6 cellular contexts compared by ENCODE assay signal in the genomic region with DNA sequence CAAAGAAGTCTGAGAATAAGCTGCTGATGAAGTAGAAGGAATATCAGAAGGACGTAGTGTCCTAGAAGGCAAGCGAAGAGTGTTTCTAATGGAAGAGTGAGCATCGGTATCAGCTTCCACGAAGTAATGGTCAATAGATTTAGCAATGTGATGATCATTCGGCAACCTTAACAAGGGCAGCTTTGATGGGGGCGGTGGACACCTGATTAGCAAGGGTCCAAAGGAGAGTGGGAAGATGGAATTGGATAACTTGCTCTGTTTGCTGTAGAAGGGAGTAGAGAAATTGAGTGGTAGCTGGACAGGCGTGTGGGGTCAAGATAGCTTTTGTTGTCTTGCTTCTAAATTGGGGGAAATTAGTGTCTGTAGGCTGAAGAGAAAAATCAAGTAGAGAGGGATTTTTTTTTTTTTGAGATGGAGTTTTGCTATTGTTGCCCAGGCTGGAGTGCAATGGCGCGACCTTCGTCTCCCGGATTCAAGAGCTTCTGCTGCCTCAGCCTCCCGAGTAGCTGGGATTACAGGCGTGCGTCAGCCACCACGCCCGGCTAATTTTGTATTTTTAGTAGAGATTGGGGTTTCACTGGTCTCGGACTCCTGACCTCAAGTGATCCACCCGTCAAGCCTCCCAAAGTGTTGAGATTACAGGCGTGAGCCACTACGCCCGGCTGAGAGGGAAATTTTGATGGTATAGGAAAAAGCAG.
A peak's percentile ranks its signal among the peaks of the same experiment; 100 is the strongest.
DNase-seq lines count a peak whose midpoint lies in the region; ATAC-seq and TF ChIP-seq lines count a peak whose summit lies in the region.

No MANE protein-coding gene starts in this region.

- no peak for DNase-seq in AG04449 (ENCODE audit: low read depth, low spot score)
- DNase-seq in NCI-H69 (lab: John Stamatoyannopoulos, UW): peak; percentile 4
- DNase-seq in NCI-H1105 (lab: John Stamatoyannopoulos, UW): no peak
- no peak for DNase-seq in NCI-H146 (lab: John Stamatoyannopoulos, UW)

- CTCF ChIA-PET in AG04449 (lab: Yijun Ruan, JAX): interaction anchor here (0.7 to 5.0 kb wide), 27 partner anchors 10 to 163 kb away, joined by 3 to 49 read pairs (median 4); partner anchors contain the start of genes ALOXE3, HES7, PER1 and TMEM107

- ATAC-seq in HG03565 (IDR thresholded peaks at IDR 0.05; ENCODE audit: unreplicated experiment): no peak

- H3K9me3 ChIP-seq in iPS-18c (ENCODE audit: control insufficient read depth, insufficient read depth, low read length): no peaks in the 10 kb centered on the region

- no peak for TF ChIP-seq CTCF in AG04449 (IDR thresholded peaks at IDR 0.05; ENCODE audit: insufficient read depth, low read length, missing control alignments)

- POLR2A ChIA-PET in AG04449 (lab: Yijun Ruan, JAX): interaction anchor here (1.0 kb wide), 1 partner anchor 13 kb away, joined by 3 read pairs; no protein-coding TSS in a partner anchor

- H3K4me3 ChIP-seq in AG04449 (ENCODE audit: low read depth, low read length) (peak overlapping the region; percentile 46), iPS-18c (ENCODE audit: insufficient read depth, low read depth, low read length) (peak overlapping the region; percentile 73; the same call in 1 of the 2 replicates)
